8 cellular contexts compared by ENCODE assay signal in genomic region chr11:46560300-46561025, GRCh38. TPM values are rescaled to one million over a fixed set of nuclear protein-coding genes. Genes with fewer than 3 reads are reported as not detected.
A peak's percentile ranks its signal among the peaks of the same experiment; 100 is the strongest.
DNase-seq lines count a peak whose midpoint lies in the region; ATAC-seq, FAIRE-seq and TF ChIP-seq lines count a peak whose summit lies in the region.

No MANE protein-coding gene starts in this region.

- DNase-seq in CD4-positive, alpha-beta memory T cell: peak; percentile 30 to 50 (median 39)
- DNase-seq in GM19239 (ENCODE audit: insufficient read length, low spot score) (peak; percentile 43), NCI-H2081 treated with DMSO at 0.1 percent for 48 hours (lab: John Stamatoyannopoulos, UW) (peak; percentile 6), bronchial epithelial cell (ENCODE audit: low read depth) (no peak), lung (ENCODE audit: low spot score) (no peak), SJCRH30 (no peak), NCI-H345 treated with DMSO at 0.1 percent for 48 hours (lab: John Stamatoyannopoulos, UW; ENCODE audit: unreplicated experiment) (no peak)

- no peaks in the 10 kb centered on the region for H3K27me3 ChIP-seq in CD4-positive, alpha-beta memory T cell (ENCODE audit: insufficient read depth, low read length)
- H3K27me3 ChIP-seq in bronchial epithelial cell (ENCODE audit: control insufficient read depth, insufficient read depth, low read length): no peaks in the 10 kb centered on the region
- H3K27me3 ChIP-seq in lung (ENCODE audit: control insufficient read depth, insufficient read depth): no peaks in the 10 kb centered on the region
- no peaks in the 10 kb centered on the region for H3K27me3 ChIP-seq in SJCRH30

- intact Hi-C loops in CD4-positive, alpha-beta memory T cell (cut with micrococcal nuclease): loop anchor here (2.0 kb wide), 2 partner anchors 34 to 56 kb away; partner anchors contain the start of genes AMBRA1, ATG13 and HARBI1

- FAIRE-seq in GM19239 (lab: Jason Lieb, UNC): peak; percentile 80
- no peak for FAIRE-seq in bronchial epithelial cell (lab: Jason Lieb, UNC)

- ATAC-seq in lung (ENCODE audit: insufficient read depth, low FRiP score) (no peak), HG03025 (IDR thresholded peaks at IDR 0.05; ENCODE audit: low FRiP score, unreplicated experiment) (no peak)

- no peaks in the 10 kb centered on the region for H3K36me3 ChIP-seq in CD4-positive, alpha-beta memory T cell (ENCODE audit: insufficient read depth, low read length)
- H3K36me3 ChIP-seq in bronchial epithelial cell (ENCODE audit: control insufficient read depth, insufficient read depth, low read length) (no peaks in the 10 kb centered on the region), lung (ENCODE audit: control insufficient read depth in 2 of 2, insufficient read depth in 2 of 2, low read length in 2 of 2) (no peaks in the 10 kb centered on the region), SJCRH30 (0 out of 2 replicates have a peak, but pooled peaks cover 2% of the 10 kb centered on the region)

- H3K9me3 Mint-ChIP-seq in CD4-positive, alpha-beta memory T cell: no peaks in the 10 kb centered on the region

- peak overlapping the region; percentile 67 to 89 for H3K4me3 ChIP-seq in CD4-positive, alpha-beta memory T cell (ENCODE audit: low read length in 2 of 2)
- peak overlapping the region; percentile 9 for H3K4me3 ChIP-seq in bronchial epithelial cell (ENCODE audit: low read depth, low read length)
- H3K4me3 ChIP-seq in lung: no peak overlapping the region
- H3K4me3 ChIP-seq in SJCRH30: no peak overlapping the region

- H3K4me1 ChIP-seq in CD4-positive, alpha-beta memory T cell (ENCODE audit: insufficient read depth, low read length): peaks cover 59% of the 10 kb centered on the region
- peaks cover 7 to 13% of the 10 kb centered on the region in 2 donors for H3K4me1 ChIP-seq in lung (ENCODE audit: control insufficient read depth in 2 of 2, insufficient read depth in 2 of 2, low read length in 2 of 2)
- peaks cover 8% of the 10 kb centered on the region for H3K4me1 ChIP-seq in SJCRH30

- no peaks in the 10 kb centered on the region for H3K27me3 Mint-ChIP-seq in CD4-positive, alpha-beta memory T cell

- TF ChIP-seq CTCF in bronchial epithelial cell (IDR thresholded peaks at IDR 0.05; ENCODE audit: insufficient read depth, low read length, severe bottlenecking) (no peak), lung (IDR thresholded peaks at IDR 0.05; ENCODE audit: control extremely low read depth, extremely low read depth) (no peak)

- CTCF ChIA-PET in CD4-positive, alpha-beta memory T cell (lab: Charles Lee; ENCODE audit: partially characterized antibody): interaction anchor here (1.1 to 2.1 kb wide), 12 partner anchors 12 to 322 kb away, joined by 3 to 11 read pairs (median 4); partner anchors contain the start of gene AMBRA1

- H3K9me3 ChIP-seq in CD4-positive, alpha-beta memory T cell (ENCODE audit: control insufficient read depth in 1 of 2, low read length in 2 of 2): no peaks in the 10 kb centered on the region
- H3K9me3 ChIP-seq in lung (ENCODE audit: control insufficient read depth in 2 of 2, insufficient read depth in 1 of 2, low read length in 1 of 2) (no peaks in the 10 kb centered on the region), SJCRH30 (replicated peaks) (no peaks in the 10 kb centered on the region)

- POLR2A ChIA-PET in CD4-positive, alpha-beta memory T cell (lab: Charles Lee; ENCODE audit: partially characterized antibody): interaction anchor here (0.6 to 2.4 kb wide), 8 partner anchors 11 to 844 kb away, joined by 3 to 17 read pairs (median 4); partner anchors contain the start of genes AMBRA1, ATG13 and HARBI1

- H3K27ac ChIP-seq in CD4-positive, alpha-beta memory T cell (ENCODE audit: low read depth, low read length): peak overlapping the region; percentile 77
- H3K27ac ChIP-seq in lung (ENCODE audit: low read depth in 1 of 2, low read length in 1 of 2) (peak overlapping the region; percentile 59 to 87), SJCRH30 (no peak overlapping the region)

- H3K27ac Mint-ChIP-seq in CD4-positive, alpha-beta memory T cell: peak overlapping the region; percentile 90 to 99 (median 97)

- H3K36me3 Mint-ChIP-seq in CD4-positive, alpha-beta memory T cell: peaks cover 0 to 3% of the 10 kb centered on the region in 2 donors

- peak overlapping the region; percentile 78 to 96 (median 92) for H3K4me3 Mint-ChIP-seq in CD4-positive, alpha-beta memory T cell

- WGBS in lung, 2 donors: 2 to 3% methylated on average over 6 of the region's 6 CpGs

- peaks cover 32 to 80% (median 55%) of the 10 kb centered on the region in 4 donors for H3K4me1 Mint-ChIP-seq in CD4-positive, alpha-beta memory T cell

RNA-seq across cellular contexts. Expression of gene AMBRA1, which starts 33.4 kb away (rescaled TPM):
- total RNA-seq in CD4-positive, alpha-beta memory T cell: 10 to 100 TPM; 40.8 to 43.9 TPM
- 10 to 100 TPM in 1 of 2 donors, 1 to 10 TPM in 1; 5.9 to 20.0 TPM for polyA plus RNA-seq in CD4-positive, alpha-beta memory T cell
- 11.3 and 14.3 TPM in 2 replicates for total RNA-seq in bronchial epithelial cell
- total RNA-seq in lung: 10 to 100 TPM; 34.5 to 41.2 TPM
- polyA plus RNA-seq in lung: 10 to 100 TPM in 1 of 2 donors, 1 to 10 TPM in 1; 7.4 to 12.9 TPM
- 23.1 and 23.4 TPM in 2 replicates for total RNA-seq in SJCRH30 (2014; rRNA removed; shearing (Covaris generic))

RNA-seq across cellular contexts. Expression of gene HARBI1, which starts 56.6 kb away (rescaled TPM):
- 1 to 10 TPM; 7.2 to 9.4 TPM for total RNA-seq in CD4-positive, alpha-beta memory T cell
- 10 to 100 TPM in 1 of 2 donors, 1 to 10 TPM in 1; 8.7 to 10.6 TPM for polyA plus RNA-seq in CD4-positive, alpha-beta memory T cell
- 8.4 and 10.4 TPM in 2 replicates for total RNA-seq in bronchial epithelial cell
- total RNA-seq in lung: 1 to 10 TPM; 2.6 to 5.2 TPM
- polyA plus RNA-seq in lung: 1 to 10 TPM; 1.4 to 4.5 TPM
- total RNA-seq in SJCRH30 (2014; rRNA removed; shearing (Covaris generic)): 8.4 and 9.3 TPM in 2 replicates

RNA-seq across cellular contexts. Expression of gene ATG13, which starts 56.9 kb away (rescaled TPM):
- 10 to 100 TPM; 86.0 to 96.2 TPM for total RNA-seq in CD4-positive, alpha-beta memory T cell
- 10 to 100 TPM; 64.2 to 66.0 TPM for polyA plus RNA-seq in CD4-positive, alpha-beta memory T cell
- total RNA-seq in bronchial epithelial cell: 36.9 and 63.5 TPM in 2 replicates
- total RNA-seq in lung: 10 to 100 TPM; 63.8 to 72.8 TPM
- 10 to 100 TPM; 29.1 to 40.9 TPM for polyA plus RNA-seq in lung
- 77.4 and 83.6 TPM in 2 replicates for total RNA-seq in SJCRH30 (2014; rRNA removed; shearing (Covaris generic))

Comparison
In these comparisons a context has a peak if more than half of its experiments do, and no peak if none do; other contexts are left out.
1. DNase-seq: peak in CD4-positive, alpha-beta memory T cell (5 of 5), GM19239 (single experiment) and NCI-H2081 treated with DMSO at 0.1 percent for 48 hours (single experiment); none in bronchial epithelial cell (single experiment), lung (single experiment), SJCRH30 (0 of 2) and NCI-H345 treated with DMSO at 0.1 percent for 48 hours (single experiment).
2. H3K4me3 ChIP-seq: peak in CD4-positive, alpha-beta memory T cell (2 of 2) and bronchial epithelial cell (single experiment); none in lung (single experiment) and SJCRH30 (single experiment).